In genomic region chr16:77898671-77899211, GRCh38 we compare ENCODE assay signal across 16 cellular contexts.
DNase-seq lines count a peak whose midpoint lies in the region; ATAC-seq and TF ChIP-seq lines count a peak whose summit lies in the region.
"Had no signal": no experiment of that assay in that cellular context is flagged by ENCODE, and none has a peak within 500 bp of the region (broad histone marks: within the 10 kb centered on the region; RNA-seq: fewer than 3 reads in every experiment).

No MANE protein-coding gene starts in this region.

- H3K27me3 Mint-ChIP-seq in activated CD4-positive, alpha-beta T cell treated with anti-CD3 and anti-CD28 coated beads for 36 hours = peaks cover 8% of the 10 kb centered on the region

- DNase-seq in AG08395 (ENCODE audit: low spot score) (peak; percentile 89), EL (peak; percentile 17), RPMI7951 (ENCODE audit: low read depth) (peak; percentile 89), fibroblast of pulmonary artery (ENCODE audit: low read depth) (peak; percentile 17), T-helper 2 cell (no peak), NCI-H82 (lab: John Stamatoyannopoulos, UW) (no peak), cerebellar nuclear complex (lab: John Stamatoyannopoulos, UW) (no peak)
- no peak for DNase-seq in activated CD4-positive, alpha-beta T cell treated with anti-CD3 and anti-CD28 coated beads for 36 hours
- DNase-seq: activated CD4-positive, CD25-positive, alpha-beta regulatory T cell; activated T-cell treated with anti-CD3 and anti-CD28 coated beads, Interleukin-2, amount 50 U/mL, for 24 hours; amniotic stem cell; dorsolateral prefrontal cortex; NCI-H187; right lobe of liver; stomach had no signal

- no peak overlapping the region for H3K4me3 Mint-ChIP-seq in activated CD4-positive, alpha-beta T cell treated with anti-CD3 and anti-CD28 coated beads for 36 hours
- H3K4me3 Mint-ChIP-seq: activated T-cell treated with anti-CD3 and anti-CD28 coated beads, Interleukin-2, amount 50 U/mL, for 24 hours had no signal

- no peaks in the 10 kb centered on the region for H3K9me3 Mint-ChIP-seq in activated CD4-positive, alpha-beta T cell treated with anti-CD3 and anti-CD28 coated beads for 36 hours (ENCODE audit: low read depth)
- H3K9me3 Mint-ChIP-seq: activated T-cell treated with anti-CD3 and anti-CD28 coated beads, Interleukin-2, amount 50 U/mL, for 24 hours had no signal

- no peak for TF ChIP-seq CTCF in fibroblast of pulmonary artery (IDR thresholded peaks at IDR 0.05; ENCODE audit: low read length, missing control alignments)

- H3K27ac Mint-ChIP-seq in activated CD4-positive, alpha-beta T cell treated with anti-CD3 and anti-CD28 coated beads for 36 hours = no peak overlapping the region
- H3K27ac Mint-ChIP-seq: activated T-cell treated with anti-CD3 and anti-CD28 coated beads, Interleukin-2, amount 50 U/mL, for 24 hours had no signal

- H3K36me3 Mint-ChIP-seq in activated CD4-positive, alpha-beta T cell treated with anti-CD3 and anti-CD28 coated beads for 36 hours (ENCODE audit: low read depth) = no peaks in the 10 kb centered on the region

- H3K4me1 Mint-ChIP-seq in activated CD4-positive, alpha-beta T cell treated with anti-CD3 and anti-CD28 coated beads for 36 hours = no peaks in the 10 kb centered on the region

- CTCF ChIA-PET in activated CD4-positive, alpha-beta T cell treated with anti-CD3 and anti-CD28 coated beads for 36 hours (lab: Charles Lee) = no interaction called here

- ATAC-seq in activated CD4-positive, alpha-beta T cell treated with anti-CD3 and anti-CD28 coated beads for 36 hours = no peak

- no peak overlapping the region for H3K4me3 ChIP-seq in fibroblast of pulmonary artery (replicated peaks; ENCODE audit: low read depth, low read length)
- H3K4me3 ChIP-seq: BLaER1 treated with 17β-estradiol and CSF1 and Interleukin-3, amounts not matched to agents 10 nM and 100 nM; dorsolateral prefrontal cortex; right lobe of liver; stomach had no signal

- intact Hi-C loops in activated CD4-positive, alpha-beta T cell treated with anti-CD3 and anti-CD28 coated beads for 36 hours (cut with DNase I, micrococcal nuclease) = no loop called here

- POLR2A ChIA-PET in activated CD4-positive, alpha-beta T cell treated with anti-CD3 and anti-CD28 coated beads for 36 hours (lab: Charles Lee) = no interaction called here

Comparison
In these comparisons a context has a peak if more than half of its experiments do, and no peak if none do; other contexts are left out.
1. DNase-seq: peak in AG08395 (single experiment), EL (single experiment), RPMI7951 (single experiment) and fibroblast of pulmonary artery (single experiment); none in T-helper 2 cell (0 of 5), NCI-H82 (single experiment), activated CD4-positive, alpha-beta T cell treated with anti-CD3 and anti-CD28 coated beads for 36 hours (single experiment) and cerebellar nuclear complex (0 of 2).